Comparison of ENCODE assay signal across 2 cellular contexts in the genomic region with DNA sequence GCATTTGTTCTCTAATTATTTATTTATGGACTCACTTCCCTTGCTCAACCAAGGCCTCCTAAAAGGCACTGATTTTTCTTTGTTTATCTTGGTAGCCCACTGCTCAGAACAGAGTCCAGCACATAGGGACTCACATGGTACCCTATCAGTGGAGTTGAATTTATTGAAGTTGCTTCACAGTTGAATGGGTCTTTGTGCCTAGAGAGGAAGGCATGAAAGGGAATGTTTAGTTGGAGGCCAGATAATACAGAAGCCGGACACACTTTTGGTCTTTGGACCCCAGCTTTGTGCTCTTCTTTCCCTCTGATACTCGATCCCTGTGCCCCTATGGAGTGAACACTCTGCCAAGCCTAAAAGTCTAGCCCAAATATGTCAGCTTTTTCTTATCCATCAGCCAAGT.
A peak's percentile ranks its signal among the peaks of the same experiment; 100 is the strongest.
TF ChIP-seq lines count a peak whose summit lies in the region.

No MANE protein-coding gene starts in this region.

TF ChIP-seq in HepG2, 621 proteins besides CTCF, POLR2A, EP300 and RAD21 (continued from another document and continues in another):
- TF ChIP-seq SP4 (CRISPR knock-in tag; IDR thresholded peaks at IDR 0.05) (no peak), ZNF20 (CRISPR knock-in tag; IDR thresholded peaks at IDR 0.05) (no peak), ZNF598 (CRISPR knock-in tag; IDR thresholded peaks at IDR 0.05; ENCODE audit: borderline replicate concordance) (no peak), ZNF883 (CRISPR knock-in tag; IDR thresholded peaks at IDR 0.05; ENCODE audit: not compliant biosample characterization) (no peak), ZNF446 (CRISPR knock-in tag; IDR thresholded peaks at IDR 0.05) (no peak), MIER3 (CRISPR knock-in tag; IDR thresholded peaks at IDR 0.05; ENCODE audit: borderline replicate concordance) (no peak), DNMT1 (CRISPR knock-in tag; IDR thresholded peaks at IDR 0.05) (no peak), SP2 (CRISPR knock-in tag; IDR thresholded peaks at IDR 0.05) (no peak), REPIN1 (CRISPR knock-in tag; IDR thresholded peaks at IDR 0.05; ENCODE audit: borderline replicate concordance, low read depth) (no peak), JUND (CRISPR knock-in tag; IDR thresholded peaks at IDR 0.05) (no peak), MAFK (conservative IDR thresholded peaks at IDR 0.05 in 1 of 2, IDR thresholded peaks at IDR 0.05 in 1 of 2; ENCODE audit: low read length in 2 of 2) (no peak), ZNF354B (CRISPR knock-in tag; IDR thresholded peaks at IDR 0.05) (no peak), ZNF180 (CRISPR knock-in tag; IDR thresholded peaks at IDR 0.05; ENCODE audit: borderline replicate concordance, low read depth) (no peak), TRIM22 (IDR thresholded peaks at IDR 0.05) (no peak), HNF4A (CRISPR knock-in tag; IDR thresholded peaks at IDR 0.05) (peak; percentile 72), NPAS2 (CRISPR knock-in tag; IDR thresholded peaks at IDR 0.05; ENCODE audit: borderline replicate concordance) (no peak), ZNF563 (CRISPR knock-in tag; IDR thresholded peaks at IDR 0.05) (no peak), CBX2 (IDR thresholded peaks at IDR 0.05; ENCODE audit: low read depth, low read length) (no peak), CBX2 (CRISPR knock-in tag; IDR thresholded peaks at IDR 0.05; ENCODE audit: low read depth) (no peak), HMGA1 (CRISPR knock-in tag; conservative IDR thresholded peaks at IDR 0.05) (no peak), PITX1 (CRISPR knock-in tag; IDR thresholded peaks at IDR 0.05) (no peak), ZNF430 (CRISPR knock-in tag; IDR thresholded peaks at IDR 0.05) (0 out of 2 replicates have a peak, but pooled peaks have one; percentile 23), POGK (CRISPR knock-in tag; conservative IDR thresholded peaks at IDR 0.05) (no peak), TAF15 (IDR thresholded peaks at IDR 0.05; ENCODE audit: low read depth, low read length, poor library complexity, severe bottlenecking) (no peak), FOXK2 (IDR thresholded peaks at IDR 0.05) (no peak)
- TF ChIP-seq, protein P1, sequence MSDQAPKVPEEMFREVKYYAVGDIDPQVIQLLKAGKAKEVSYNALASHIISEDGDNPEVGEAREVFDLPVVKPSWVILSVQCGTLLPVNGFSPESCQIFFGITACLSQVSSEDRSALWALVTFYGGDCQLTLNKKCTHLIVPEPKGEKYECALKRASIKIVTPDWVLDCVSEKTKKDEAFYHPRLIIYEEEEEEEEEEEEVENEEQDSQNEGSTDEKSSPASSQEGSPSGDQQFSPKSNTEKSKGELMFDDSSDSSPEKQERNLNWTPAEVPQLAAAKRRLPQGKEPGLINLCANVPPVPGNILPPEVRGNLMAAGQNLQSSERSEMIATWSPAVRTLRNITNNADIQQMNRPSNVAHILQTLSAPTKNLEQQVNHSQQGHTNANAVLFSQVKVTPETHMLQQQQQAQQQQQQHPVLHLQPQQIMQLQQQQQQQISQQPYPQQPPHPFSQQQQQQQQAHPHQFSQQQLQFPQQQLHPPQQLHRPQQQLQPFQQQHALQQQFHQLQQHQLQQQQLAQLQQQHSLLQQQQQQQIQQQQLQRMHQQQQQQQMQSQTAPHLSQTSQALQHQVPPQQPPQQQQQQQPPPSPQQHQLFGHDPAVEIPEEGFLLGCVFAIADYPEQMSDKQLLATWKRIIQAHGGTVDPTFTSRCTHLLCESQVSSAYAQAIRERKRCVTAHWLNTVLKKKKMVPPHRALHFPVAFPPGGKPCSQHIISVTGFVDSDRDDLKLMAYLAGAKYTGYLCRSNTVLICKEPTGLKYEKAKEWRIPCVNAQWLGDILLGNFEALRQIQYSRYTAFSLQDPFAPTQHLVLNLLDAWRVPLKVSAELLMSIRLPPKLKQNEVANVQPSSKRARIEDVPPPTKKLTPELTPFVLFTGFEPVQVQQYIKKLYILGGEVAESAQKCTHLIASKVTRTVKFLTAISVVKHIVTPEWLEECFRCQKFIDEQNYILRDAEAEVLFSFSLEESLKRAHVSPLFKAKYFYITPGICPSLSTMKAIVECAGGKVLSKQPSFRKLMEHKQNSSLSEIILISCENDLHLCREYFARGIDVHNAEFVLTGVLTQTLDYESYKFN (CRISPR knock-in tag; conservative IDR thresholded peaks at IDR 0.05): peak; percentile 80

TF ChIP-seq in H1, 55 proteins besides CTCF, POLR2A, EP300 and RAD21 (continued from another document):
- no peak for TF ChIP-seq CHD1 (IDR thresholded peaks at IDR 0.05; ENCODE audit: low read depth, low read length)
- TF ChIP-seq TCF12 (IDR thresholded peaks at IDR 0.05; ENCODE audit: low read depth, low read length): no peak
- no peak for TF ChIP-seq ASH2L (IDR thresholded peaks at IDR 0.05; ENCODE audit: low read length)
- no peak for TF ChIP-seq RBBP5 (IDR thresholded peaks at IDR 0.05; ENCODE audit: borderline replicate concordance, low read depth, low read length)
- TF ChIP-seq POLR2AphosphoS5 (IDR thresholded peaks at IDR 0.05; ENCODE audit: low read depth, low read length): no peak
- no peak for TF ChIP-seq EZH2 (IDR thresholded peaks at IDR 0.05; ENCODE audit: low read depth, low read length, severe bottlenecking)
- no peak for TF ChIP-seq YY1 (IDR thresholded peaks at IDR 0.05; ENCODE audit: low read depth, low read length)
- TF ChIP-seq ZNF274 (IDR thresholded peaks at IDR 0.05; ENCODE audit: borderline replicate concordance, extremely low read depth, low read length): no peak
- TF ChIP-seq SAP30 (IDR thresholded peaks at IDR 0.05; ENCODE audit: insufficient read depth, insufficient replicate concordance, low read length): no peak
- TF ChIP-seq, protein P2, sequence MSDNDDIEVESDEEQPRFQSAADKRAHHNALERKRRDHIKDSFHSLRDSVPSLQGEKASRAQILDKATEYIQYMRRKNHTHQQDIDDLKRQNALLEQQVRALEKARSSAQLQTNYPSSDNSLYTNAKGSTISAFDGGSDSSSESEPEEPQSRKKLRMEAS (IDR thresholded peaks at IDR 0.05): no peak
- no peak for TF ChIP-seq CBX5 (IDR thresholded peaks at IDR 0.05; ENCODE audit: low read depth, low read length)
- no peak for TF ChIP-seq CEBPB (IDR thresholded peaks at IDR 0.05; ENCODE audit: low read depth, low read length)
- no peak for TF ChIP-seq NANOG (IDR thresholded peaks at IDR 0.05; ENCODE audit: insufficient read depth, low read depth, low read length, poor library complexity, severe bottlenecking)
- no peak for TF ChIP-seq TEAD4 (IDR thresholded peaks at IDR 0.05; ENCODE audit: low read depth, low read length)
- no peak for TF ChIP-seq SP2 (IDR thresholded peaks at IDR 0.05; ENCODE audit: low read length)
- TF ChIP-seq TAF7 (optimal IDR thresholded peaks at IDR 0.05; ENCODE audit: borderline replicate concordance, low read depth, low read length): no peak
- TF ChIP-seq HDAC2 (IDR thresholded peaks at IDR 0.05; ENCODE audit: borderline replicate concordance in 1 of 2, low read depth in 2 of 2, low read length in 2 of 2): no peak
